ENCODE assay signal across 2 cellular contexts in the genomic region with DNA sequence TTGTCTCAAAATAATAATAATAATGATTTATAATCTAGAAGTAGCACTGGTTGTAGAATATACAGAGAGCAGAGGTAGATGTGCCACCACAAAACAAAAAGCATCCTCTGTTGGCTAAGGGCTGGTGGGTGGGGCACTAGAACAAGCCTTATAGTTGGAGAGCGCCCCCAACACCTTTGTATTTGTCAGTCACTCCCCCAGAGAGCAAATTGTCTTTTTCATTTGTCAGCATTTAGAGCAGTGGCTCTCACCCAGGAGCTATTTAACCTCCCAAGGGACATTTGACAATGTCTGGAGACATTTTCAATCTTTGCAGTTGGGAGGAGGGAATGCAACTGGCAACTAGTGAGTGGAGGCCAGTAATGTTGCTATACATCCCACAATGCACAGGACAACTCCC.
A peak's percentile ranks its signal among the peaks of the same experiment; 100 is the strongest.
TF ChIP-seq lines count a peak whose summit lies in the region.

No MANE protein-coding gene starts in this region.

TF ChIP-seq in HepG2, 621 proteins besides CTCF, POLR2A, EP300 and RAD21:
- TF ChIP-seq, protein P1, sequence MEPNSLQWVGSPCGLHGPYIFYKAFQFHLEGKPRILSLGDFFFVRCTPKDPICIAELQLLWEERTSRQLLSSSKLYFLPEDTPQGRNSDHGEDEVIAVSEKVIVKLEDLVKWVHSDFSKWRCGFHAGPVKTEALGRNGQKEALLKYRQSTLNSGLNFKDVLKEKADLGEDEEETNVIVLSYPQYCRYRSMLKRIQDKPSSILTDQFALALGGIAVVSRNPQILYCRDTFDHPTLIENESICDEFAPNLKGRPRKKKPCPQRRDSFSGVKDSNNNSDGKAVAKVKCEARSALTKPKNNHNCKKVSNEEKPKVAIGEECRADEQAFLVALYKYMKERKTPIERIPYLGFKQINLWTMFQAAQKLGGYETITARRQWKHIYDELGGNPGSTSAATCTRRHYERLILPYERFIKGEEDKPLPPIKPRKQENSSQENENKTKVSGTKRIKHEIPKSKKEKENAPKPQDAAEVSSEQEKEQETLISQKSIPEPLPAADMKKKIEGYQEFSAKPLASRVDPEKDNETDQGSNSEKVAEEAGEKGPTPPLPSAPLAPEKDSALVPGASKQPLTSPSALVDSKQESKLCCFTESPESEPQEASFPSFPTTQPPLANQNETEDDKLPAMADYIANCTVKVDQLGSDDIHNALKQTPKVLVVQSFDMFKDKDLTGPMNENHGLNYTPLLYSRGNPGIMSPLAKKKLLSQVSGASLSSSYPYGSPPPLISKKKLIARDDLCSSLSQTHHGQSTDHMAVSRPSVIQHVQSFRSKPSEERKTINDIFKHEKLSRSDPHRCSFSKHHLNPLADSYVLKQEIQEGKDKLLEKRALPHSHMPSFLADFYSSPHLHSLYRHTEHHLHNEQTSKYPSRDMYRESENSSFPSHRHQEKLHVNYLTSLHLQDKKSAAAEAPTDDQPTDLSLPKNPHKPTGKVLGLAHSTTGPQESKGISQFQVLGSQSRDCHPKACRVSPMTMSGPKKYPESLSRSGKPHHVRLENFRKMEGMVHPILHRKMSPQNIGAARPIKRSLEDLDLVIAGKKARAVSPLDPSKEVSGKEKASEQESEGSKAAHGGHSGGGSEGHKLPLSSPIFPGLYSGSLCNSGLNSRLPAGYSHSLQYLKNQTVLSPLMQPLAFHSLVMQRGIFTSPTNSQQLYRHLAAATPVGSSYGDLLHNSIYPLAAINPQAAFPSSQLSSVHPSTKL (CRISPR knock-in tag; IDR thresholded peaks at IDR 0.05) = no peak
- TF ChIP-seq ZNF331 (CRISPR knock-in tag; IDR thresholded peaks at IDR 0.05) (no peak), MAFK (conservative IDR thresholded peaks at IDR 0.05 in 1 of 2, IDR thresholded peaks at IDR 0.05 in 1 of 2; ENCODE audit: low read length in 2 of 2) (peak in 1 of 2 experiments; percentile 45; a peak in 3 of 4 replicates), ZNF772 (CRISPR knock-in tag; IDR thresholded peaks at IDR 0.05) (no peak), MAFF (IDR thresholded peaks at IDR 0.05; ENCODE audit: low read depth, low read length) (0 out of 2 replicates have a peak, but pooled peaks have one; percentile 1)

TF ChIP-seq in K562, 482 proteins besides CTCF, POLR2A, EP300 and RAD21:
- TF ChIP-seq C11orf30 (IDR thresholded peaks at IDR 0.05; ENCODE audit: low read depth) (peak; percentile 38; the same call in 1 of the 2 replicates), ZNF316 (IDR thresholded peaks at IDR 0.05) (peak; percentile 62), ZKSCAN8 (CRISPR knock-in tag; IDR thresholded peaks at IDR 0.05) (no peak)
TF ChIP-seq in K562: peak in this region for 2.
